ENCODE assay signal across 1 cellular context in genomic region chr7:107693396-107693795, GRCh38.
TF ChIP-seq lines count a peak whose summit lies in the region.

No MANE protein-coding gene starts in this region.

TF ChIP-seq in K562, 482 proteins besides CTCF, POLR2A, EP300 and RAD21 (continued from another document):
- no peak for TF ChIP-seq ZNF609 (CRISPR knock-in tag; IDR thresholded peaks at IDR 0.05; ENCODE audit: borderline replicate concordance)
- no peak for TF ChIP-seq RBFOX2 (IDR thresholded peaks at IDR 0.05; ENCODE audit: low read depth, low read length)
- TF ChIP-seq, protein P1, sequence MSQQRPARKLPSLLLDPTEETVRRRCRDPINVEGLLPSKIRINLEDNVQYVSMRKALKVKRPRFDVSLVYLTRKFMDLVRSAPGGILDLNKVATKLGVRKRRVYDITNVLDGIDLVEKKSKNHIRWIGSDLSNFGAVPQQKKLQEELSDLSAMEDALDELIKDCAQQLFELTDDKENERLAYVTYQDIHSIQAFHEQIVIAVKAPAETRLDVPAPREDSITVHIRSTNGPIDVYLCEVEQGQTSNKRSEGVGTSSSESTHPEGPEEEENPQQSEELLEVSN (IDR thresholded peaks at IDR 0.05; ENCODE audit: borderline replicate concordance in 1 of 2, extremely low read depth in 1 of 2, insufficient read depth in 1 of 2, insufficient read length in 1 of 2, low read depth in 1 of 2, low read length in 1 of 2, poor library complexity in 1 of 2, severe bottlenecking in 1 of 2) = no peak
- no peak for TF ChIP-seq ZNF699 (CRISPR knock-in tag; IDR thresholded peaks at IDR 0.05; ENCODE audit: insufficient replicate concordance)
- no peak for TF ChIP-seq PTBP1 (IDR thresholded peaks at IDR 0.05; ENCODE audit: low read depth, low read length)
- no peak for TF ChIP-seq PHF21A (IDR thresholded peaks at IDR 0.05; ENCODE audit: borderline replicate concordance, low read depth)
- TF ChIP-seq HOMEZ (CRISPR knock-in tag; IDR thresholded peaks at IDR 0.05) = no peak
- TF ChIP-seq, protein P2, sequence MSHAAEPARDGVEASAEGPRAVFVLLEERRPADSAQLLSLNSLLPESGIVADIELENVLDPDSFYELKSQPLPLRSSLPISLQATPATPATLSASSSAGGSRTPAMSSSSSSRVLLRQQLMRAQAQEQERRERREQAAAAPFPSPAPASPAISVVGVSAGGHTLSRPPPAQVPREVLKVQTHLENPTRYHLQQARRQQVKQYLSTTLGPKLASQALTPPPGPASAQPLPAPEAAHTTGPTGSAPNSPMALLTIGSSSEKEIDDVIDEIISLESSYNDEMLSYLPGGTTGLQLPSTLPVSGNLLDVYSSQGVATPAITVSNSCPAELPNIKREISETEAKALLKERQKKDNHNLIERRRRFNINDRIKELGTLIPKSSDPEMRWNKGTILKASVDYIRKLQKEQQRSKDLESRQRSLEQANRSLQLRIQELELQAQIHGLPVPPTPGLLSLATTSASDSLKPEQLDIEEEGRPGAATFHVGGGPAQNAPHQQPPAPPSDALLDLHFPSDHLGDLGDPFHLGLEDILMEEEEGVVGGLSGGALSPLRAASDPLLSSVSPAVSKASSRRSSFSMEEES (CRISPR knock-in tag; IDR thresholded peaks at IDR 0.05) = no peak
- no peak for TF ChIP-seq ZNF347 (CRISPR knock-in tag; IDR thresholded peaks at IDR 0.05; ENCODE audit: low read depth)
- TF ChIP-seq ZNF764 (CRISPR knock-in tag; IDR thresholded peaks at IDR 0.05; ENCODE audit: low read depth) = no peak
- TF ChIP-seq ZNF384 (IDR thresholded peaks at IDR 0.05; ENCODE audit: low read depth, low read length) = no peak
- no peak for TF ChIP-seq ZNF24 (IDR thresholded peaks at IDR 0.05)
- no peak for TF ChIP-seq CCAR2 (IDR thresholded peaks at IDR 0.05; ENCODE audit: low read depth, low read length)
- TF ChIP-seq REST (CRISPR knock-in tag; IDR thresholded peaks at IDR 0.05; ENCODE audit: low read depth) = no peak
